ENCODE assay signal across 1 cellular context in genomic region chr4:177239475-177239874, GRCh38.
TF ChIP-seq lines count a peak whose summit lies in the region.

No MANE protein-coding gene starts in this region.

TF ChIP-seq in SK-N-SH treated with all-trans-retinoic acid at 6 μM for 48 hours, 23 proteins besides CTCF, POLR2A, EP300 and RAD21 (continued from another document):
- no peak for TF ChIP-seq CSRNP3 (CRISPR knock-in tag; IDR thresholded peaks at IDR 0.05)
- no peak for TF ChIP-seq SNAI2 (CRISPR knock-in tag; IDR thresholded peaks at IDR 0.05)
- TF ChIP-seq ARNTL (CRISPR knock-in tag; IDR thresholded peaks at IDR 0.05; ENCODE audit: borderline replicate concordance, low read depth) = no peak
- TF ChIP-seq CSDC2 (CRISPR knock-in tag; IDR thresholded peaks at IDR 0.05) = no peak
- no peak for TF ChIP-seq BACH2 (CRISPR knock-in tag; IDR thresholded peaks at IDR 0.05; ENCODE audit: borderline replicate concordance)
- TF ChIP-seq OSR1 (CRISPR knock-in tag; IDR thresholded peaks at IDR 0.05) = no peak
- no peak for TF ChIP-seq POU6F1 (CRISPR knock-in tag; IDR thresholded peaks at IDR 0.05; ENCODE audit: borderline replicate concordance, low read depth)
- TF ChIP-seq TOX (CRISPR knock-in tag; IDR thresholded peaks at IDR 0.05; ENCODE audit: borderline replicate concordance) = no peak
- no peak for TF ChIP-seq RARB (CRISPR knock-in tag; IDR thresholded peaks at IDR 0.05)
- TF ChIP-seq ZNF565 (CRISPR knock-in tag; conservative IDR thresholded peaks at IDR 0.05; ENCODE audit: low read depth) = no peak
